ENCODE assay signal across 9 cellular contexts in the genomic region with DNA sequence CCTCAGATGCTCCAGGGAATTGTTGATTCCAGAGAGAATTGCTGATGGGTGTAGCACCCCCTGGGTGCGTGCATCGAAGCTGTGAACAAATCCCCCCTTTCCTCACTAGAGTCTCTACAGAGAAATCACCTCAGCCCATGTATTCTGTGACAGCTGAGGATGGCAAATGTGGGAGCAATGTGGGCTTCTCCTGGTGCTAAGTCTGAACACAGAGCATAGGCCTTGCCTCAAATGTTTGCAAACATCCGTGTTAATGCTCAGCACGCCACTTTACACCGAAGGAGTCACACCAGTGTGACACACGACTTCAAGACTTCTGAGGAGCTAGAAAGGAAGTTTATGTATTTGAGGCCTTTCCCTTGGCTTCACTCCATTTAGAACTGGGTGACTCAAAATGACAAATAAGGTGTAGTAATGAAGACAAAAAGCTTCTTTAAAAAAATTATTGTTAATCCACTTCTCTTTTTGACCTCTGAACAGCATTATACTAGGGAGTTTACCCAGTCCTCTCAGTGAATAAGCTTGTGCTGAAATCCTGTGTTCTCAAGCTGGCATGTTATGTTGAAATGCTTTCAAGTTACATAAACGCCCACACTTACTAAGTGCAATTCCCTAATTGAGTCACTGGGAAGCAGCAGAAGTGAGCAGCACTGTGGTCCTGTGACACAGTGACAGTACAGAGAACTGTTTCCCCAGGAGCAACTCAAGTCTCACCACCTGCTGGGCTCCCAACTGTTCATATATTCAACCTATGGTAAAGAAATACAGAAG.
A peak's percentile ranks its signal among the peaks of the same experiment; 100 is the strongest.
DNase-seq lines count a peak whose midpoint lies in the region; ATAC-seq and TF ChIP-seq lines count a peak whose summit lies in the region.
"Had no signal": no experiment of that assay in that cellular context is flagged by ENCODE, and none has a peak within 500 bp of the region (broad histone marks: within the 10 kb centered on the region; RNA-seq: fewer than 3 reads in every experiment).

No MANE protein-coding gene starts in this region.

- in situ Hi-C loops in T47D (cut with HindIII; ENCODE audit: low pct_unique_long_range_greater_than_20kb, low sequenced_read_pairs) = no loop called here

- DNase-seq in activated CD4-positive, alpha-beta T cell treated with anti-CD3 and anti-CD28 coated beads, Interleukin-2, amount 10 ng/mL, durations not matched to agents 24 days and 14 days = no peak
- DNase-seq in activated CD4-positive, alpha-beta T cell treated with anti-CD3 and anti-CD28 coated beads, Interleukin-2, amount 10 ng/mL, durations not matched to agents 7 days and 5 days = no peak
- peak; percentile 1 for DNase-seq in HFFc6
- peak; percentile 99 for DNase-seq in NB4 (ENCODE audit: low read depth)
- DNase-seq in T47D (ENCODE audit: low read depth in 1 of 2, low spot score in 1 of 2) = peak; percentile 14 to 64
- DNase-seq in kidney glomerular epithelial cell (lab: John Stamatoyannopoulos, UW) = peak; percentile 31
- DNase-seq in stimulated activated naive CD8-positive, alpha-beta T cell treated with anti-CD3 and anti-CD28 coated beads, Interleukin-15, Interleukin-2, amounts not matched to agents 100 U/mL and 50 U/mL, for 24 hours = peak; percentile 6
- DNase-seq in 8988T = no peak
- DNase-seq: activated naive CD8-positive, alpha-beta T cell treated with anti-CD3 and anti-CD28 coated beads, Interleukin-2, amount 10 ng/mL, durations not matched to agents 7 days and 5 days had no signal

- peaks cover 4% of the 10 kb centered on the region for H3K9me3 Mint-ChIP-seq in activated CD4-positive, alpha-beta T cell treated with anti-CD3 and anti-CD28 coated beads, Interleukin-2, amount 10 ng/mL, durations not matched to agents 24 days and 14 days
- peaks cover 3% of the 10 kb centered on the region for H3K9me3 Mint-ChIP-seq in activated CD4-positive, alpha-beta T cell treated with anti-CD3 and anti-CD28 coated beads, Interleukin-2, amount 10 ng/mL, durations not matched to agents 7 days and 5 days
- H3K9me3 Mint-ChIP-seq in HFFc6 = peaks cover 4% of the 10 kb centered on the region

- no peaks in the 10 kb centered on the region for H3K36me3 Mint-ChIP-seq in activated CD4-positive, alpha-beta T cell treated with anti-CD3 and anti-CD28 coated beads, Interleukin-2, amount 10 ng/mL, durations not matched to agents 24 days and 14 days (ENCODE audit: low read depth)
- H3K36me3 Mint-ChIP-seq in activated CD4-positive, alpha-beta T cell treated with anti-CD3 and anti-CD28 coated beads, Interleukin-2, amount 10 ng/mL, durations not matched to agents 7 days and 5 days (ENCODE audit: low read depth) = no peaks in the 10 kb centered on the region
- no peaks in the 10 kb centered on the region for H3K36me3 Mint-ChIP-seq in HFFc6 (ENCODE audit: low read depth)

- peaks cover 13% of the 10 kb centered on the region for H3K4me1 Mint-ChIP-seq in activated CD4-positive, alpha-beta T cell treated with anti-CD3 and anti-CD28 coated beads, Interleukin-2, amount 10 ng/mL, durations not matched to agents 24 days and 14 days
- peaks cover 15% of the 10 kb centered on the region for H3K4me1 Mint-ChIP-seq in activated CD4-positive, alpha-beta T cell treated with anti-CD3 and anti-CD28 coated beads, Interleukin-2, amount 10 ng/mL, durations not matched to agents 7 days and 5 days
- peaks cover 15% of the 10 kb centered on the region; the same call in 1 of the 2 replicates for H3K4me1 Mint-ChIP-seq in HFFc6 (ENCODE audit: low read depth)

- H3K4me3 ChIP-seq in NB4 (ENCODE audit: low read depth, low read length) = peak overlapping the region; percentile 18

- TF ChIP-seq POLR2A in NB4 (IDR thresholded peaks at IDR 0.05; ENCODE audit: extremely low read depth, insufficient read length) = no peak

- H3K4me3 Mint-ChIP-seq in activated CD4-positive, alpha-beta T cell treated with anti-CD3 and anti-CD28 coated beads, Interleukin-2, amount 10 ng/mL, durations not matched to agents 24 days and 14 days = no peak overlapping the region
- H3K4me3 Mint-ChIP-seq in activated CD4-positive, alpha-beta T cell treated with anti-CD3 and anti-CD28 coated beads, Interleukin-2, amount 10 ng/mL, durations not matched to agents 7 days and 5 days = no peak overlapping the region
- no peak overlapping the region for H3K4me3 Mint-ChIP-seq in HFFc6
- H3K4me3 Mint-ChIP-seq: activated naive CD8-positive, alpha-beta T cell treated with anti-CD3 and anti-CD28 coated beads, Interleukin-2, amount 10 ng/mL, durations not matched to agents 7 days and 5 days had no signal

- CTCF ChIA-PET in activated CD4-positive, alpha-beta T cell treated with anti-CD3 and anti-CD28 coated beads, Interleukin-2, amount 10 ng/mL, durations not matched to agents 7 days and 5 days (lab: Charles Lee) = interaction anchor here (0.6 kb wide), 1 partner anchor 60 kb away, joined by 4 read pairs; no protein-coding TSS in a partner anchor

- intact Hi-C loops in activated CD4-positive, alpha-beta T cell treated with anti-CD3 and anti-CD28 coated beads, Interleukin-2, amount 10 ng/mL, durations not matched to agents 24 days and 14 days (cut with micrococcal nuclease) = loop anchor here (1.0 to 5.0 kb wide), 2 partner anchors 95 to 139 kb away; partner anchors contain the start of gene FAR2

- H3K27ac Mint-ChIP-seq in activated CD4-positive, alpha-beta T cell treated with anti-CD3 and anti-CD28 coated beads, Interleukin-2, amount 10 ng/mL, durations not matched to agents 24 days and 14 days = peak overlapping the region; percentile 14
- H3K27ac Mint-ChIP-seq in activated CD4-positive, alpha-beta T cell treated with anti-CD3 and anti-CD28 coated beads, Interleukin-2, amount 10 ng/mL, durations not matched to agents 7 days and 5 days = no peak overlapping the region
- H3K27ac Mint-ChIP-seq in HFFc6 = no peak overlapping the region
- H3K27ac Mint-ChIP-seq: activated naive CD8-positive, alpha-beta T cell treated with anti-CD3 and anti-CD28 coated beads, Interleukin-2, amount 10 ng/mL, durations not matched to agents 7 days and 5 days had no signal

- POLR2A ChIA-PET in activated CD4-positive, alpha-beta T cell treated with anti-CD3 and anti-CD28 coated beads, Interleukin-2, amount 10 ng/mL, durations not matched to agents 7 days and 5 days (lab: Charles Lee) = no interaction called here

- ATAC-seq in stimulated activated naive CD8-positive, alpha-beta T cell treated with anti-CD3 and anti-CD28 coated beads, Interleukin-15, Interleukin-2, amounts not matched to agents 100 U/mL and 50 U/mL, for 24 hours = peak; percentile 72

- H3K27me3 Mint-ChIP-seq in activated CD4-positive, alpha-beta T cell treated with anti-CD3 and anti-CD28 coated beads, Interleukin-2, amount 10 ng/mL, durations not matched to agents 24 days and 14 days = peaks cover 3% of the 10 kb centered on the region
- H3K27me3 Mint-ChIP-seq in activated CD4-positive, alpha-beta T cell treated with anti-CD3 and anti-CD28 coated beads, Interleukin-2, amount 10 ng/mL, durations not matched to agents 7 days and 5 days = no peaks in the 10 kb centered on the region
- peaks cover 3% of the 10 kb centered on the region for H3K27me3 Mint-ChIP-seq in HFFc6 (ENCODE audit: insufficient read depth)
- H3K27me3 Mint-ChIP-seq: activated naive CD8-positive, alpha-beta T cell treated with anti-CD3 and anti-CD28 coated beads, Interleukin-2, amount 10 ng/mL, durations not matched to agents 7 days and 5 days had no signal

- TF ChIP-seq CTCF in HFFc6 (IDR thresholded peaks at IDR 0.05) = no peak
- peak; percentile 39 for TF ChIP-seq CTCF in NB4 (IDR thresholded peaks at IDR 0.05; ENCODE audit: low read depth, low read length)

Comparison
In these comparisons a context has a peak if more than half of its experiments do, and no peak if none do; other contexts are left out.
1. DNase-seq: peak in HFFc6 (single experiment), NB4 (single experiment), T47D (2 of 2), kidney glomerular epithelial cell (single experiment) and stimulated activated naive CD8-positive, alpha-beta T cell treated with anti-CD3 and anti-CD28 coated beads, Interleukin-15, Interleukin-2, amounts not matched to agents 100 U/mL and 50 U/mL, for 24 hours (single experiment); none in activated CD4-positive, alpha-beta T cell treated with anti-CD3 and anti-CD28 coated beads, Interleukin-2, amount 10 ng/mL, durations not matched to agents 24 days and 14 days (single experiment), activated CD4-positive, alpha-beta T cell treated with anti-CD3 and anti-CD28 coated beads, Interleukin-2, amount 10 ng/mL, durations not matched to agents 7 days and 5 days (single experiment) and 8988T (single experiment).